Comparison of ENCODE assay signal across 1 cellular context in the genomic region with DNA sequence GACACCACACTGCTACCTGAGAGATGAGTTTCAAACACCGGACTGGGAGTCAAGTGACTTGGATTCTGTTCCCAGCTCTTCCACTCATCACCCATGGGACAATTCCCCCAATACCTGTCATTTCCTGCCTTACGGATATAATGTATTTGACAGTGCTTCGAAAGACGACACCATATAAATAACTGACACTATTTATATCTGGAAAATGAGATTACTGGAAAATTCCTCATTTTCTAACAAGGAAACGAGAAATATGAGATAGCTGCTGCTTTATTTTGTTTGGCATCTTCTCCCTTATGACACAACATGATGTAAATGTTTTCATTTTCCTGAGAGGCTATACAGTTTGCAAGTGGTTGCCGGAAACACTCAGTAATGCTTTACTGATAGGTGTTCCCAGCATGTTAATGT.
TF ChIP-seq lines count a peak whose summit lies in the region.

No MANE protein-coding gene starts in this region.

TF ChIP-seq in HEK293, 187 proteins besides CTCF, POLR2A, EP300 and RAD21 (continued from another document and continues in another):
- TF ChIP-seq, protein P1, sequence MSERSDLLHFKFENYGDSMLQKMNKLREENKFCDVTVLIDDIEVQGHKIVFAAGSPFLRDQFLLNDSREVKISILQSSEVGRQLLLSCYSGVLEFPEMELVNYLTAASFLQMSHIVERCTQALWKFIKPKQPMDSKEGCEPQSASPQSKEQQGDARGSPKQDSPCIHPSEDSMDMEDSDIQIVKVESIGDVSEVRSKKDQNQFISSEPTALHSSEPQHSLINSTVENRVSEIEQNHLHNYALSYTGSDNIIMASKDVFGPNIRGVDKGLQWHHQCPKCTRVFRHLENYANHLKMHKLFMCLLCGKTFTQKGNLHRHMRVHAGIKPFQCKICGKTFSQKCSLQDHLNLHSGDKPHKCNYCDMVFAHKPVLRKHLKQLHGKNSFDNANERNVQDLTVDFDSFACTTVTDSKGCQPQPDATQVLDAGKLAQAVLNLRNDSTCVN (tag by site-specific recombination; optimal IDR thresholded peaks at IDR 0.05): no peak
- TF ChIP-seq ZNF660 (tag by site-specific recombination; IDR thresholded peaks at IDR 0.05) (0 out of 2 replicates have a peak, but pooled peaks have one; percentile 22), ZBTB17 (tag by site-specific recombination; IDR thresholded peaks at IDR 0.05) (peak; percentile 83), ZNF658 (tag by site-specific recombination; IDR thresholded peaks at IDR 0.05) (no peak), ZNF112 (tag by site-specific recombination; IDR thresholded peaks at IDR 0.05) (no peak), ZNF2 (tag by site-specific recombination; IDR thresholded peaks at IDR 0.05) (0 out of 2 replicates have a peak, but pooled peaks have one; percentile 35), ZNF211 (tag by site-specific recombination; IDR thresholded peaks at IDR 0.05; ENCODE audit: low read depth) (no peak), OVOL3 (tag by site-specific recombination; IDR thresholded peaks at IDR 0.05) (0 out of 2 replicates have a peak, but pooled peaks have one; percentile 18), ZNF324 (tag by site-specific recombination; IDR thresholded peaks at IDR 0.05) (no peak), ZNF302 (tag by site-specific recombination; IDR thresholded peaks at IDR 0.05; ENCODE audit: low read depth) (no peak), ZNF223 (tag by site-specific recombination; IDR thresholded peaks at IDR 0.05) (no peak), MZF1 (tag by site-specific recombination; IDR thresholded peaks at IDR 0.05; ENCODE audit: borderline replicate concordance) (no peak), ZNF416 (tag by site-specific recombination; IDR thresholded peaks at IDR 0.05) (no peak), OSR2 (tag by site-specific recombination; IDR thresholded peaks at IDR 0.05) (peak; percentile 43; the same call in 1 of the 2 replicates), ZNF776 (tag by site-specific recombination; IDR thresholded peaks at IDR 0.05; ENCODE audit: borderline replicate concordance) (no peak), ZNF132 (tag by site-specific recombination; IDR thresholded peaks at IDR 0.05; ENCODE audit: borderline replicate concordance) (no peak), ZBTB20 (tag by site-specific recombination; IDR thresholded peaks at IDR 0.05) (0 out of 2 replicates have a peak, but pooled peaks have one; percentile 11), ZNF184 (tag by site-specific recombination; IDR thresholded peaks at IDR 0.05) (peak; percentile 75), KLF9 (tag by site-specific recombination; IDR thresholded peaks at IDR 0.05; ENCODE audit: low read depth) (no peak), TRIM28 (IDR thresholded peaks at IDR 0.05; ENCODE audit: borderline replicate concordance, low read length) (no peak), KLF1 (tag by site-specific recombination; IDR thresholded peaks at IDR 0.05) (no peak), ZNF169 (tag by site-specific recombination; IDR thresholded peaks at IDR 0.05) (no peak), ZNF394 (tag by site-specific recombination; IDR thresholded peaks at IDR 0.05; ENCODE audit: borderline replicate concordance) (no peak), IKZF3 (tag by site-specific recombination; IDR thresholded peaks at IDR 0.05) (peak; percentile 65), ZNF621 (tag by site-specific recombination; IDR thresholded peaks at IDR 0.05) (no peak), ZNF830 (tag by site-specific recombination; IDR thresholded peaks at IDR 0.05; ENCODE audit: low read depth) (no peak), BCL11B (tag by site-specific recombination; IDR thresholded peaks at IDR 0.05; ENCODE audit: low read depth) (no peak), ZNF596 (tag by site-specific recombination; IDR thresholded peaks at IDR 0.05) (no peak), ZNF707 (tag by site-specific recombination; IDR thresholded peaks at IDR 0.05) (no peak), YY1 (tag by site-specific recombination; IDR thresholded peaks at IDR 0.05) (no peak), ZNF175 (tag by site-specific recombination; IDR thresholded peaks at IDR 0.05) (no peak), ZNF626 (tag by site-specific recombination; IDR thresholded peaks at IDR 0.05) (no peak), ZNF266 (tag by site-specific recombination; IDR thresholded peaks at IDR 0.05; ENCODE audit: low read depth) (no peak), SP3 (tag by site-specific recombination; IDR thresholded peaks at IDR 0.05) (0 out of 2 replicates have a peak, but pooled peaks have one; percentile 20), SETDB1 (IDR thresholded peaks at IDR 0.05; ENCODE audit: insufficient read length, low read length) (no peak), ZNF354C (tag by site-specific recombination; IDR thresholded peaks at IDR 0.05; ENCODE audit: borderline replicate concordance, low read depth) (no peak), ZNF121 (tag by site-specific recombination; IDR thresholded peaks at IDR 0.05) (no peak), ZFP69B (tag by site-specific recombination; IDR thresholded peaks at IDR 0.05) (peak; percentile 69), ZNF48 (tag by site-specific recombination; IDR thresholded peaks at IDR 0.05) (no peak), ZNF341 (tag by site-specific recombination; IDR thresholded peaks at IDR 0.05; ENCODE audit: low read depth) (no peak), ZNF654 (tag by site-specific recombination; IDR thresholded peaks at IDR 0.05; ENCODE audit: low read depth) (no peak), PRDM1 (tag by site-specific recombination; IDR thresholded peaks at IDR 0.05) (no peak), ZNF335 (tag by site-specific recombination; conservative IDR thresholded peaks at IDR 0.05) (no peak), ZNF837 (tag by site-specific recombination; IDR thresholded peaks at IDR 0.05) (no peak), ZNF510 (tag by site-specific recombination; IDR thresholded peaks at IDR 0.05; ENCODE audit: insufficient replicate concordance) (peak; percentile 8), GLI2 (tag by site-specific recombination; IDR thresholded peaks at IDR 0.05; ENCODE audit: borderline replicate concordance, low read depth) (no peak), ZNF366 (tag by site-specific recombination; conservative IDR thresholded peaks at IDR 0.05) (peak; percentile 81; the same call in 1 of the 2 replicates), HOXD13 (CRISPR knock-in tag; IDR thresholded peaks at IDR 0.05; ENCODE audit: borderline replicate concordance) (no peak)
- TF ChIP-seq, protein P2, sequence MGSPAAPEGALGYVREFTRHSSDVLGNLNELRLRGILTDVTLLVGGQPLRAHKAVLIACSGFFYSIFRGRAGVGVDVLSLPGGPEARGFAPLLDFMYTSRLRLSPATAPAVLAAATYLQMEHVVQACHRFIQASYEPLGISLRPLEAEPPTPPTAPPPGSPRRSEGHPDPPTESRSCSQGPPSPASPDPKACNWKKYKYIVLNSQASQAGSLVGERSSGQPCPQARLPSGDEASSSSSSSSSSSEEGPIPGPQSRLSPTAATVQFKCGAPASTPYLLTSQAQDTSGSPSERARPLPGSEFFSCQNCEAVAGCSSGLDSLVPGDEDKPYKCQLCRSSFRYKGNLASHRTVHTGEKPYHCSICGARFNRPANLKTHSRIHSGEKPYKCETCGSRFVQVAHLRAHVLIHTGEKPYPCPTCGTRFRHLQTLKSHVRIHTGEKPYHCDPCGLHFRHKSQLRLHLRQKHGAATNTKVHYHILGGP (tag by site-specific recombination; IDR thresholded peaks at IDR 0.05): peak; percentile 66
- TF ChIP-seq, protein P3, sequence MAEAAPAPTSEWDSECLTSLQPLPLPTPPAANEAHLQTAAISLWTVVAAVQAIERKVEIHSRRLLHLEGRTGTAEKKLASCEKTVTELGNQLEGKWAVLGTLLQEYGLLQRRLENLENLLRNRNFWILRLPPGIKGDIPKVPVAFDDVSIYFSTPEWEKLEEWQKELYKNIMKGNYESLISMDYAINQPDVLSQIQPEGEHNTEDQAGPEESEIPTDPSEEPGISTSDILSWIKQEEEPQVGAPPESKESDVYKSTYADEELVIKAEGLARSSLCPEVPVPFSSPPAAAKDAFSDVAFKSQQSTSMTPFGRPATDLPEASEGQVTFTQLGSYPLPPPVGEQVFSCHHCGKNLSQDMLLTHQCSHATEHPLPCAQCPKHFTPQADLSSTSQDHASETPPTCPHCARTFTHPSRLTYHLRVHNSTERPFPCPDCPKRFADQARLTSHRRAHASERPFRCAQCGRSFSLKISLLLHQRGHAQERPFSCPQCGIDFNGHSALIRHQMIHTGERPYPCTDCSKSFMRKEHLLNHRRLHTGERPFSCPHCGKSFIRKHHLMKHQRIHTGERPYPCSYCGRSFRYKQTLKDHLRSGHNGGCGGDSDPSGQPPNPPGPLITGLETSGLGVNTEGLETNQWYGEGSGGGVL (tag by site-specific recombination; IDR thresholded peaks at IDR 0.05): no peak
- TF ChIP-seq, protein P4, sequence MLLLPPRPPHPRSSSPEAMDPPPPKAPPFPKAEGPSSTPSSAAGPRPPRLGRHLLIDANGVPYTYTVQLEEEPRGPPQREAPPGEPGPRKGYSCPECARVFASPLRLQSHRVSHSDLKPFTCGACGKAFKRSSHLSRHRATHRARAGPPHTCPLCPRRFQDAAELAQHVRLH (tag by site-specific recombination; IDR thresholded peaks at IDR 0.05): no peak
- TF ChIP-seq, protein P5, sequence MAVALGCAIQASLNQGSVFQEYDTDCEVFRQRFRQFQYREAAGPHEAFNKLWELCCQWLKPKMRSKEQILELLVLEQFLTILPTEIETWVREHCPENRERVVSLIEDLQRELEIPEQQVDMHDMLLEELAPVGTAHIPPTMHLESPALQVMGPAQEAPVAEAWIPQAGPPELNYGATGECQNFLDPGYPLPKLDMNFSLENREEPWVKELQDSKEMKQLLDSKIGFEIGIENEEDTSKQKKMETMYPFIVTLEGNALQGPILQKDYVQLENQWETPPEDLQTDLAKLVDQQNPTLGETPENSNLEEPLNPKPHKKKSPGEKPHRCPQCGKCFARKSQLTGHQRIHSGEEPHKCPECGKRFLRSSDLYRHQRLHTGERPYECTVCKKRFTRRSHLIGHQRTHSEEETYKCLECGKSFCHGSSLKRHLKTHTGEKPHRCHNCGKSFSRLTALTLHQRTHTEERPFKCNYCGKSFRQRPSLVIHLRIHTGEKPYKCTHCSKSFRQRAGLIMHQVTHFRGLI (tag by site-specific recombination; IDR thresholded peaks at IDR 0.05): no peak
- TF ChIP-seq, protein P6, sequence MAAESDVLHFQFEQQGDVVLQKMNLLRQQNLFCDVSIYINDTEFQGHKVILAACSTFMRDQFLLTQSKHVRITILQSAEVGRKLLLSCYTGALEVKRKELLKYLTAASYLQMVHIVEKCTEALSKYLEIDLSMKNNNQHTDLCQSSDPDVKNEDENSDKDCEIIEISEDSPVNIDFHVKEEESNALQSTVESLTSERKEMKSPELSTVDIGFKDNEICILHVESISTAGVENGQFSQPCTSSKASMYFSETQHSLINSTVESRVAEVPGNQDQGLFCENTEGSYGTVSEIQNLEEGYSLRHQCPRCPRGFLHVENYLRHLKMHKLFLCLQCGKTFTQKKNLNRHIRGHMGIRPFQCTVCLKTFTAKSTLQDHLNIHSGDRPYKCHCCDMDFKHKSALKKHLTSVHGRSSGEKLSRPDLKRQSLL (tag by site-specific recombination; IDR thresholded peaks at IDR 0.05): no peak
- TF ChIP-seq, protein P7, sequence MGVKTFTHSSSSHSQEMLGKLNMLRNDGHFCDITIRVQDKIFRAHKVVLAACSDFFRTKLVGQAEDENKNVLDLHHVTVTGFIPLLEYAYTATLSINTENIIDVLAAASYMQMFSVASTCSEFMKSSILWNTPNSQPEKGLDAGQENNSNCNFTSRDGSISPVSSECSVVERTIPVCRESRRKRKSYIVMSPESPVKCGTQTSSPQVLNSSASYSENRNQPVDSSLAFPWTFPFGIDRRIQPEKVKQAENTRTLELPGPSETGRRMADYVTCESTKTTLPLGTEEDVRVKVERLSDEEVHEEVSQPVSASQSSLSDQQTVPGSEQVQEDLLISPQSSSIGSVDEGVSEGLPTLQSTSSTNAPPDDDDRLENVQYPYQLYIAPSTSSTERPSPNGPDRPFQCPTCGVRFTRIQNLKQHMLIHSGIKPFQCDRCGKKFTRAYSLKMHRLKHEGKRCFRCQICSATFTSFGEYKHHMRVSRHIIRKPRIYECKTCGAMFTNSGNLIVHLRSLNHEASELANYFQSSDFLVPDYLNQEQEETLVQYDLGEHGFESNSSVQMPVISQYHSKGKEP (tag by site-specific recombination; IDR thresholded peaks at IDR 0.05): peak; percentile 69; the same call in 1 of the 2 replicates
- TF ChIP-seq, protein P8, sequence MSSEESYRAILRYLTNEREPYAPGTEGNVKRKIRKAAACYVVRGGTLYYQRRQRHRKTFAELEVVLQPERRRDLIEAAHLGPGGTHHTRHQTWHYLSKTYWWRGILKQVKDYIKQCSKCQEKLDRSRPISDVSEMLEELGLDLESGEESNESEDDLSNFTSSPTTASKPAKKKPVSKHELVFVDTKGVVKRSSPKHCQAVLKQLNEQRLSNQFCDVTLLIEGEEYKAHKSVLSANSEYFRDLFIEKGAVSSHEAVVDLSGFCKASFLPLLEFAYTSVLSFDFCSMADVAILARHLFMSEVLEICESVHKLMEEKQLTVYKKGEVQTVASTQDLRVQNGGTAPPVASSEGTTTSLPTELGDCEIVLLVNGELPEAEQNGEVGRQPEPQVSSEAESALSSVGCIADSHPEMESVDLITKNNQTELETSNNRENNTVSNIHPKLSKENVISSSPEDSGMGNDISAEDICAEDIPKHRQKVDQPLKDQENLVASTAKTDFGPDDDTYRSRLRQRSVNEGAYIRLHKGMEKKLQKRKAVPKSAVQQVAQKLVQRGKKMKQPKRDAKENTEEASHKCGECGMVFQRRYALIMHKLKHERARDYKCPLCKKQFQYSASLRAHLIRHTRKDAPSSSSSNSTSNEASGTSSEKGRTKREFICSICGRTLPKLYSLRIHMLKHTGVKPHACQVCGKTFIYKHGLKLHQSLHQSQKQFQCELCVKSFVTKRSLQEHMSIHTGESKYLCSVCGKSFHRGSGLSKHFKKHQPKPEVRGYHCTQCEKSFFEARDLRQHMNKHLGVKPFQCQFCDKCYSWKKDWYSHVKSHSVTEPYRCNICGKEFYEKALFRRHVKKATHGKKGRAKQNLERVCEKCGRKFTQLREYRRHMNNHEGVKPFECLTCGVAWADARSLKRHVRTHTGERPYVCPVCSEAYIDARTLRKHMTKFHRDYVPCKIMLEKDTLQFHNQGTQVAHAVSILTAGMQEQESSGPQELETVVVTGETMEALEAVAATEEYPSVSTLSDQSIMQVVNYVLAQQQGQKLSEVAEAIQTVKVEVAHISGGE (tag by site-specific recombination; conservative IDR thresholded peaks at IDR 0.05; ENCODE audit: low read depth): no peak
- TF ChIP-seq, protein P9, sequence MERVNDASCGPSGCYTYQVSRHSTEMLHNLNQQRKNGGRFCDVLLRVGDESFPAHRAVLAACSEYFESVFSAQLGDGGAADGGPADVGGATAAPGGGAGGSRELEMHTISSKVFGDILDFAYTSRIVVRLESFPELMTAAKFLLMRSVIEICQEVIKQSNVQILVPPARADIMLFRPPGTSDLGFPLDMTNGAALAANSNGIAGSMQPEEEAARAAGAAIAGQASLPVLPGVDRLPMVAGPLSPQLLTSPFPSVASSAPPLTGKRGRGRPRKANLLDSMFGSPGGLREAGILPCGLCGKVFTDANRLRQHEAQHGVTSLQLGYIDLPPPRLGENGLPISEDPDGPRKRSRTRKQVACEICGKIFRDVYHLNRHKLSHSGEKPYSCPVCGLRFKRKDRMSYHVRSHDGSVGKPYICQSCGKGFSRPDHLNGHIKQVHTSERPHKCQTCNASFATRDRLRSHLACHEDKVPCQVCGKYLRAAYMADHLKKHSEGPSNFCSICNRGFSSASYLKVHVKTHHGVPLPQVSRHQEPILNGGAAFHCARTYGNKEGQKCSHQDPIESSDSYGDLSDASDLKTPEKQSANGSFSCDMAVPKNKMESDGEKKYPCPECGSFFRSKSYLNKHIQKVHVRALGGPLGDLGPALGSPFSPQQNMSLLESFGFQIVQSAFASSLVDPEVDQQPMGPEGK (tag by site-specific recombination; IDR thresholded peaks at IDR 0.05): no peak
